24 cellular contexts compared by ENCODE assay signal in genomic region chr9:134841180-134841904, GRCh38. TPM values are rescaled to one million over a fixed set of nuclear protein-coding genes. Genes with fewer than 3 reads are reported as not detected.
DNase-seq lines count a peak whose midpoint lies in the region; ATAC-seq, FAIRE-seq and TF ChIP-seq lines count a peak whose summit lies in the region.
"Had no signal": no experiment of that assay in that cellular context is flagged by ENCODE, and none has a peak within 500 bp of the region (broad histone marks: within the 10 kb centered on the region; RNA-seq: fewer than 3 reads in every experiment).

No MANE protein-coding gene starts in this region.

- H3K4me2 ChIP-seq in astrocyte (ENCODE audit: low read length) (no peak overlapping the region), osteoblast (ENCODE audit: insufficient read depth, low read length) (no peak overlapping the region)
- H3K4me2 ChIP-seq: A549, BLaER1 had no signal

- no peaks in the 10 kb centered on the region for H3K9me3 Mint-ChIP-seq in astrocyte (ENCODE audit: unreplicated experiment)
- H3K9me3 Mint-ChIP-seq: CD4-positive, alpha-beta memory T cell had no signal

- H3K4me1 ChIP-seq in astrocyte (ENCODE audit: insufficient read depth, low read length), result peaks cover 13% of the 10 kb centered on the region
- H3K4me1 ChIP-seq in kidney (ENCODE audit: control insufficient read depth in 1 of 2, insufficient read depth in 1 of 2, low read depth in 1 of 2, low read length in 2 of 2), result no peaks in the 10 kb centered on the region
- no peaks in the 10 kb centered on the region for H3K4me1 ChIP-seq in osteoblast (ENCODE audit: insufficient read depth, low read length)
- H3K4me1 ChIP-seq: A549, BLaER1 had no signal

- intact Hi-C loops in kidney (cut with DNase I), result no loop called here

- peaks cover 21% of the 10 kb centered on the region for H3K79me2 ChIP-seq in astrocyte (ENCODE audit: insufficient read depth, low read length)
- H3K79me2 ChIP-seq in osteoblast (ENCODE audit: insufficient read depth, low read length), result no peaks in the 10 kb centered on the region

- H4K20me1 ChIP-seq in astrocyte (ENCODE audit: insufficient read depth, low read length), result peaks cover 98% of the 10 kb centered on the region
- H4K20me1 ChIP-seq in osteoblast (ENCODE audit: insufficient read depth, low read length), result peaks cover 55% of the 10 kb centered on the region

- FAIRE-seq in astrocyte (lab: Jason Lieb, UNC) (no peak), kidney (lab: Jason Lieb, UNC) (no peak)
- FAIRE-seq: A549, GM12891, H54 had no signal

- DNase-seq in DMS 273 (lab: John Stamatoyannopoulos, UW; ENCODE audit: unreplicated experiment), result peak; percentile 27
- DNase-seq in DMS 273 treated with DMSO at 0.1 percent for 48 hours (lab: John Stamatoyannopoulos, UW), result no peak
- DNase-seq in astrocyte (ENCODE audit: low read depth), result no peak
- peak; percentile 45 for DNase-seq in kidney
- peak; percentile 83 for DNase-seq in osteoblast (ENCODE audit: insufficient read length, low spot score, missing footprints)
- DNase-seq in HUDEP-2 (lab: John Stamatoyannopoulos, UW; ENCODE audit: unreplicated experiment in 76 of 76), result no peak
- DNase-seq in AG20443 (ENCODE audit: low spot score), result no peak
- DNase-seq: CD4-positive, alpha-beta memory T cell; DMS53; DND-41; EL; GM23248; HCEC 1CT; IMR-90 had no signal

- H3K4me3 ChIP-seq in astrocyte (ENCODE audit: insufficient read depth, low read depth, low read length) (no peak overlapping the region), kidney (ENCODE audit: low read length in 2 of 2) (no peak overlapping the region), osteoblast (ENCODE audit: insufficient read depth, low read length) (no peak overlapping the region)
- H3K4me3 ChIP-seq: A549, BLaER1, GM23248 had no signal

- H3K27ac ChIP-seq in astrocyte (ENCODE audit: low read depth, low read length) (no peak overlapping the region), kidney (ENCODE audit: low read depth in 2 of 2, low read length in 2 of 2) (no peak overlapping the region), osteoblast (ENCODE audit: low read depth, low read length) (no peak overlapping the region)
- H3K27ac ChIP-seq: 22Rv1, BLaER1, GM23248, HL-60 had no signal

- H3K27me3 ChIP-seq in astrocyte (ENCODE audit: insufficient read depth, low read length) (no peaks in the 10 kb centered on the region), osteoblast (ENCODE audit: insufficient read depth, low read length) (no peaks in the 10 kb centered on the region)
- H3K27me3 ChIP-seq: BLaER1 had no signal

- H3K9me3 ChIP-seq in astrocyte (ENCODE audit: insufficient read depth, low read depth, low read length) (no peaks in the 10 kb centered on the region), kidney (ENCODE audit: control insufficient read depth in 1 of 2, low read length in 2 of 2) (no peaks in the 10 kb centered on the region), osteoblast (ENCODE audit: low read depth, low read length) (no peaks in the 10 kb centered on the region)
- H3K9me3 ChIP-seq: A549, BLaER1 had no signal

- H3K9ac ChIP-seq in astrocyte (ENCODE audit: low read length) (no peak overlapping the region), kidney (ENCODE audit: low read length in 2 of 2) (no peak overlapping the region)
- H3K9ac ChIP-seq: BLaER1, GM23248 had no signal

- H2AFZ ChIP-seq in astrocyte (ENCODE audit: low read depth, low read length) (no peak overlapping the region), osteoblast (ENCODE audit: low read length) (no peak overlapping the region)
- H2AFZ ChIP-seq: GM23248 had no signal

- H3K36me3 Mint-ChIP-seq in astrocyte (ENCODE audit: low read depth, unreplicated experiment), result peaks cover 38% of the 10 kb centered on the region
- H3K36me3 Mint-ChIP-seq: CD14-positive monocyte; CD4-positive, alpha-beta memory T cell had no signal

- no peak overlapping the region for H3K4me3 Mint-ChIP-seq in astrocyte (ENCODE audit: unreplicated experiment)
- H3K4me3 Mint-ChIP-seq: CD14-positive monocyte; CD4-positive, alpha-beta memory T cell had no signal

- H3K27me3 Mint-ChIP-seq in astrocyte (ENCODE audit: low read depth, unreplicated experiment), result no peaks in the 10 kb centered on the region

- no peak for ATAC-seq in HG03442 (IDR thresholded peaks at IDR 0.05; ENCODE audit: unreplicated experiment)
- ATAC-seq: A549 had no signal

- H3K4me1 Mint-ChIP-seq in astrocyte (ENCODE audit: low read depth, unreplicated experiment), result peaks cover 9% of the 10 kb centered on the region
- H3K4me1 Mint-ChIP-seq: CD14-positive monocyte; CD4-positive, alpha-beta memory T cell had no signal

- H3K36me3 ChIP-seq in astrocyte (ENCODE audit: insufficient read depth, low read length) (peaks cover 57% of the 10 kb centered on the region), kidney (ENCODE audit: control insufficient read depth in 1 of 2, insufficient read depth in 2 of 2, low read length in 2 of 2) (no peaks in the 10 kb centered on the region), osteoblast (ENCODE audit: insufficient read depth, low read length) (peaks cover 93% of the 10 kb centered on the region)

- peak overlapping the region; percentile 34 for H3K27ac Mint-ChIP-seq in astrocyte (ENCODE audit: unreplicated experiment)
- H3K27ac Mint-ChIP-seq: CD4-positive, alpha-beta memory T cell had no signal

- TF ChIP-seq CTCF in astrocyte (IDR thresholded peaks at IDR 0.05; ENCODE audit: insufficient read depth, low read depth, low read length), result no peak
- no peak for TF ChIP-seq CTCF in kidney (IDR thresholded peaks at IDR 0.05; ENCODE audit: borderline replicate concordance, extremely low read depth, insufficient read depth)
- no peak for TF ChIP-seq CTCF in osteoblast (IDR thresholded peaks at IDR 0.05; ENCODE audit: extremely low read depth, low read depth, low read length)

RNA-seq across cellular contexts. Expression of gene FCN2, which starts 39.3 kb away (rescaled TPM):
- total RNA-seq in astrocyte, result not detected in 2 replicates
- 3.6 TPM for total RNA-seq in kidney
- 2.8 TPM for polyA plus RNA-seq in kidney (ENCODE audit: insufficient read depth, low read depth, low replicate concordance)
- not detected in 2 replicates for total RNA-seq in osteoblast
- total RNA-seq: CD4-positive, alpha-beta memory T cell; G401; GM23248; HT1080; IMR-90 had no signal
- polyA plus RNA-seq: A549; CD14-positive monocyte; CD4-positive, alpha-beta memory T cell; GM23248; IMR-90 had no signal

Comparison
In these comparisons a context has a peak if more than half of its experiments do, and no peak if none do; other contexts are left out.
1. DNase-seq: peak in DMS 273 (single experiment), kidney (single experiment) and osteoblast (single experiment); none in DMS 273 treated with DMSO at 0.1 percent for 48 hours (single experiment), astrocyte (single experiment), HUDEP-2 (0 of 76) and AG20443 (single experiment).